Comparison of ENCODE assay signal across 26 cellular contexts in genomic region chr4:148503681-148504080, GRCh38.
"Had no signal": no experiment of that assay in that cellular context is flagged by ENCODE, and none has a peak within 500 bp of the region (broad histone marks: within the 10 kb centered on the region; RNA-seq: fewer than 3 reads in every experiment).

No MANE protein-coding gene starts in this region.

- H3K4me1 ChIP-seq: neural progenitor cell, parathyroid adenoma, psoas muscle, right lobe of liver, sigmoid colon, stomach, thyroid gland, tibial nerve, upper lobe of left lung, vagina had no signal

- H3K4me3 ChIP-seq: neural progenitor cell, psoas muscle, right lobe of liver, sigmoid colon, stomach, thoracic aorta, thyroid gland, tibial nerve, upper lobe of left lung, vagina had no signal

- H3K9me3 ChIP-seq: psoas muscle, right lobe of liver, sigmoid colon, thoracic aorta, thyroid gland, tibial nerve, upper lobe of left lung, vagina had no signal

- H3K27ac ChIP-seq: neural progenitor cell, parathyroid adenoma, psoas muscle, right lobe of liver, sigmoid colon, stomach, thoracic aorta, thyroid gland, tibial nerve, upper lobe of left lung, vagina had no signal

- H3K36me3 ChIP-seq: neural progenitor cell, right lobe of liver, sigmoid colon, stomach, thoracic aorta, thyroid gland, tibial nerve, upper lobe of left lung, vagina had no signal

- FAIRE-seq: small intestine, urothelium cell line had no signal

- ATAC-seq: naive thymus-derived CD4-positive, alpha-beta T cell; natural killer cell; psoas muscle; right cardiac atrium; right lobe of liver; stimulated activated effector memory CD8-positive, alpha-beta T cell treated with anti-CD3 and anti-CD28 coated beads, Interleukin-12 subunit alpha, Interleukin-12 subunit beta, amount 100 ng/mL, for 72 hours; stimulated activated naive B cell treated with anti-CD40 and anti-IgM and Interleukin-4, amounts not matched to agents 10 μg/mL and 1 μg/mL and 100 μg/mL, for 72 hours had no signal

- DNase-seq: naive thymus-derived CD4-positive, alpha-beta T cell; natural killer cell; occipital lobe; posterior cingulate gyrus; psoas muscle; right cardiac atrium; right lobe of liver; sigmoid colon; small intestine; stimulated activated CD4-positive, alpha-beta T cell treated with anti-CD3 and anti-CD28 coated beads, Interleukin-15, amount 100 ng/mL, for 24 hours; stimulated activated CD4-positive, alpha-beta T cell treated with anti-CD3 and anti-CD28 coated beads, Interleukin-2, amount 100 ng/mL, for 24 hours; stimulated activated CD4-positive, alpha-beta T cell treated with anti-CD3 and anti-CD28 coated beads, Interleukin-2, amount 100 ng/mL, for 48 hours; stimulated activated CD4-positive, alpha-beta T cell treated with anti-CD3 and anti-CD28 coated beads, Interleukin-4, amount 100 ng/mL, for 24 hours; stimulated activated naive B cell treated with anti-CD40 and anti-IgM and Interleukin-4, amounts not matched to agents 10 μg/mL and 1 μg/mL and 100 μg/mL, for 72 hours; stimulated activated naive CD4-positive, alpha-beta T cell treated with Interleukin-2 at 50 U/mL for 16 hours; stomach; thyroid gland; trophoblast cell; upper lobe of left lung had no signal

- H3K27me3 ChIP-seq: neural progenitor cell, right lobe of liver, sigmoid colon, stomach, thyroid gland, tibial nerve, upper lobe of left lung, vagina had no signal
